Comparison of ENCODE assay signal across 12 cellular contexts in the genomic region with DNA sequence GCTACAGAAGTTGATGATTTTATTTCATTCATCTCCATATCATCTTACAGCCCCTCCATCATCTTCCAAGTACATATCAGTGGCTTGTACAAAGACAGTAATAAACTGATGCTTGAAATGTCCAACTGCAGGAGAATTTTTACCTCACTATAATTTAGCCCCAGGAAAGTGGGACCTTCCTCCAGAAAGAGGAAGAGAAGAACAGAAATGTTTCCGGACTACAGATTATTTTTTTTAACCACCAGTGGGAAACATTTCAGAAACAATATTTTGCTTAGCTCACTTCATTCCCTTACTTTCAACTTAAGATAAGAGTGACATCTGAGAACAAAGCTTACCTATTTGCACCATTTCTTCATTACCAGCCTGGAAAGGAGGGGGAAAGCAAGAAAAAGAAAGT. TPM values are rescaled to one million over a fixed set of nuclear protein-coding genes. Genes with fewer than 3 reads are reported as not detected.
DNase-seq lines count a peak whose midpoint lies in the region; ATAC-seq and TF ChIP-seq lines count a peak whose summit lies in the region.
"Had no signal": no experiment of that assay in that cellular context is flagged by ENCODE, and none has a peak within 500 bp of the region (broad histone marks: within the 10 kb centered on the region; RNA-seq: fewer than 3 reads in every experiment).

No MANE protein-coding gene starts in this region.

- peaks cover 19% of the 10 kb centered on the region for H3K4me1 ChIP-seq in lower lobe of right lung
- H3K4me1 ChIP-seq in thyroid gland = peaks cover 11 to 17% of the 10 kb centered on the region in 2 donors

- no peaks in the 10 kb centered on the region for H3K27me3 ChIP-seq in lower lobe of right lung (ENCODE audit: low read depth)
- H3K27me3 ChIP-seq in thyroid gland = no peaks in the 10 kb centered on the region

- peak; percentile 7 for DNase-seq in NOMO-1 treated with DMSO at 0.1 percent for 48 hours (lab: John Stamatoyannopoulos, UW; ENCODE audit: unreplicated experiment)
- no peak for DNase-seq in NOMO-1 treated with dmso at 0.1 percent for 144 hours (lab: John Stamatoyannopoulos, UW; ENCODE audit: unreplicated experiment)
- DNase-seq in astrocyte of the spinal cord (ENCODE audit: low read depth, low spot score) = no peak
- no peak for DNase-seq in lower lobe of right lung
- DNase-seq in thyroid gland = no peak
- no peak for DNase-seq in GM10266 (ENCODE audit: extremely low spot score)
- DNase-seq in NCI-H1694 treated with DMSO at 0.1 percent for 48 hours (lab: John Stamatoyannopoulos, UW) = no peak
- DNase-seq in HuH-7.5 (ENCODE audit: low spot score) = no peak
- DNase-seq: NCI-H1930; NK-92 treated with Interleukin-12 subunit alpha and Interleukin-12 subunit beta, amount 100 ng/mL, for 24 hours had no signal

- H3K36me3 ChIP-seq in lower lobe of right lung (no peaks in the 10 kb centered on the region), thyroid gland (no peaks in the 10 kb centered on the region)

- TF ChIP-seq CTCF in astrocyte of the spinal cord (IDR thresholded peaks at IDR 0.05; ENCODE audit: low read depth, low read length) (no peak), lower lobe of right lung (IDR thresholded peaks at IDR 0.05) (no peak), thyroid gland (IDR thresholded peaks at IDR 0.05) (no peak), GM10266 (IDR thresholded peaks at IDR 0.05; ENCODE audit: control insufficient read depth, insufficient read depth, low read depth, missing control alignments) (no peak)

- in situ Hi-C loops in astrocyte of the spinal cord (cut with HindIII; ENCODE audit: low sequenced_read_pairs) = no loop called here

- intact Hi-C loops in lower lobe of right lung (cut with DNase I) = no loop called here
- intact Hi-C loops in thyroid gland (cut with DNase I) = no loop called here

- no peak for TF ChIP-seq POLR2A in thyroid gland (IDR thresholded peaks at IDR 0.05)

- H3K27ac ChIP-seq in lower lobe of right lung (no peak overlapping the region), thyroid gland (peak overlapping the region; percentile 26 to 85 (median 80))

- 15 to 19% methylated on average over 1 of the region's 1 CpG for WGBS in thyroid gland, 2 donors

- no peak for ATAC-seq in lower lobe of right lung
- ATAC-seq: stimulated activated effector memory CD8-positive, alpha-beta T cell treated with anti-CD3 and anti-CD28 coated beads, Interleukin-12 subunit alpha, Interleukin-12 subunit beta, amount 100 ng/mL, for 72 hours had no signal

- H3K9me3 ChIP-seq in lower lobe of right lung (no peaks in the 10 kb centered on the region), thyroid gland (no peaks in the 10 kb centered on the region)

- peak overlapping the region; percentile 73 for H3K4me3 ChIP-seq in astrocyte of the spinal cord (ENCODE audit: low read depth, low read length)
- H3K4me3 ChIP-seq in lower lobe of right lung = peak overlapping the region; percentile 65
- H3K4me3 ChIP-seq in thyroid gland (replicated peaks in 1 of 3) = no peak overlapping the region

RNA-seq across cellular contexts. Expression of gene ADAMTS3, which starts 2.0 kb away (rescaled TPM):
- 1.1 TPM for total RNA-seq in lower lobe of right lung
- total RNA-seq in thyroid gland = 1 to 10 TPM; 3.8 to 5.3 (median 4.5) TPM
- total RNA-seq: T-helper 1 cell treated with Interleukin-12 subunit alpha and Interleukin-12 subunit beta and Interleukin-4 antibody, amounts not matched to agents 30 ng/mL and 1 ng/mL, for 36 hours had no signal

Comparison
In these comparisons a context has a peak if more than half of its experiments do, and no peak if none do; other contexts are left out.
1. H3K4me3 ChIP-seq: peak in astrocyte of the spinal cord (single experiment) and lower lobe of right lung (single experiment); none in thyroid gland (0 of 3).